ENCODE assay signal across 21 cellular contexts in the genomic region with DNA sequence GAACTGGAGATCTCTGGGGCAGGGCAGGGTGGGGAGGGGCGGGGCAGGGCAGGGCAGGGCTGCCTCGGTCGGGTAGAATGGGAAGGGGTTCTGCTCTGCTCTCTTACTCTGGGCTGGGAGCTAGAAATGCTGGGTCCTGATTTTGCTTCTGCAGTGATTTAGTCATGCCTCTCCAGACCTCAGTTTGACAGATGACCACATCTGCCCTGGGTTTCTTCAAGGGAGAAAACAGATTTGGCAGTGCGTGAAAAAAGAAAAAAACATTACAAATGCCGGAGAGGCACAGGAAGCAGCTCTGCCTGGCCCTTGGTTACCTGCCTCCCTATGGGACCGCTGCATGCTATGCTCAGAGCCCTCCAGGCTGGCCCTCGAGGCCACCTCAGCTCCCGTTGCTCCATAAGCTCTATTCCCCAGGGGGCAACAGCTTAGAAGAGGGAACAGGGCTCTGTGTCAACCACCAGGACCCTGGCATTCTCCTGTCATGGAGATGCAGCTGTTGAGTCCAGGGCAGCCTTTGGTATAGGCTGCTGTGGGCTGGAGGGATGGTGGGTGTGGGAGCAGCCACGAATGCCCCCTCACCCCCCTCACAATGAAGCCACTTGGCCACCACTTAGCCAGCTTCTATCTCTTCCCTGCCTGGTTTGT. TPM values are rescaled to one million over a fixed set of nuclear protein-coding genes. Genes with fewer than 3 reads are reported as not detected.
DNase-seq lines count a peak whose midpoint lies in the region; TF ChIP-seq lines count a peak whose summit lies in the region.
"Had no signal": no experiment of that assay in that cellular context is flagged by ENCODE, and none has a peak within 500 bp of the region (broad histone marks: within the 10 kb centered on the region; RNA-seq: fewer than 3 reads in every experiment).

No MANE protein-coding gene starts in this region.

- H3K27ac ChIP-seq in BLaER1: no peak overlapping the region; the same call in 1 of the 2 replicates
- no peak overlapping the region for H3K27ac ChIP-seq in HEK293 (ENCODE audit: extremely low read depth, low read depth, low read length)
- H3K27ac ChIP-seq in WERI-Rb-1: no peak overlapping the region
- H3K27ac ChIP-seq: GM23248, pancreas, suprapubic skin had no signal

- POLR2A ChIA-PET in HEK293 (lab: Yijun Ruan, JAX): no interaction called here

- H3K4me1 ChIP-seq in BLaER1 (peaks cover 47% of the 10 kb centered on the region), HEK293 (ENCODE audit: control insufficient read depth, insufficient read depth, low read length) (no peaks in the 10 kb centered on the region)
- H3K4me1 ChIP-seq: pancreas, suprapubic skin had no signal

- no peaks in the 10 kb centered on the region; the same call in 1 of the 2 replicates for H3K36me3 ChIP-seq in BLaER1
- H3K36me3 ChIP-seq in HEK293 (ENCODE audit: control insufficient read depth in 2 of 2, insufficient read depth in 1 of 2, low read length in 2 of 2): peaks cover 0 to 20% of the 10 kb centered on the region in 2 experiments; a peak in 1 of 3 replicates
- H3K36me3 ChIP-seq in WERI-Rb-1: no peaks in the 10 kb centered on the region; the same call in 1 of the 2 replicates
- H3K36me3 ChIP-seq: pancreas had no signal

- 0 out of 2 replicates have a peak overlapping the region, but pooled peaks have one; percentile 38 for H3K9ac ChIP-seq in BLaER1
- H3K9ac ChIP-seq: GM23248 had no signal

- H3K9me3 ChIP-seq in BLaER1: no peaks in the 10 kb centered on the region
- no peaks in the 10 kb centered on the region for H3K9me3 ChIP-seq in HEK293 (ENCODE audit: control insufficient read depth, insufficient read depth, low read depth, low read length)
- H3K9me3 ChIP-seq in WERI-Rb-1 (ENCODE audit: severe bottlenecking): no peaks in the 10 kb centered on the region
- H3K9me3 ChIP-seq: pancreas, suprapubic skin had no signal

- TF ChIP-seq CTCF in HEK293 (tag by site-specific recombination; IDR thresholded peaks at IDR 0.05) (no peak), WERI-Rb-1 (IDR thresholded peaks at IDR 0.05; ENCODE audit: low read depth, low read length) (no peak)

- peaks cover 14% of the 10 kb centered on the region; the same call in 1 of the 2 replicates for H4K20me1 ChIP-seq in BLaER1

- peak overlapping the region; percentile 86 for H3K4me2 ChIP-seq in BLaER1

- peak; percentile 68 for DNase-seq in NCI-H2171 treated with DMSO at 0.1 percent for 48 hours (lab: John Stamatoyannopoulos, UW)
- peak; percentile 80 for DNase-seq in myocyte (ENCODE audit: low read depth)
- DNase-seq in DMS79 treated with DMSO at 0.1 percent for 48 hours (lab: John Stamatoyannopoulos, UW): no peak
- no peak for DNase-seq in WERI-Rb-1
- DNase-seq in NCI-H146 treated with DMSO at 0.1 percent for 48 hours (lab: John Stamatoyannopoulos, UW; ENCODE audit: unreplicated experiment): no peak
- DNase-seq: activated CD4-positive, alpha-beta memory T cell treated with anti-CD3 and anti-CD28 coated beads for 36 hours; activated CD4-positive, alpha-beta T cell treated with anti-CD3 and anti-CD28 coated beads for 1 hour; activated naive CD4-positive, alpha-beta T cell; glutamatergic neuron; GM23248; IMR-90; mesenchymal stem cell; NCI-H2107; retina; SIG-M5; small intestine; stimulated activated naive CD4-positive, alpha-beta T cell treated with Interleukin-2 at 50 U/mL for 16 hours had no signal

- CTCF ChIA-PET in HEK293 (lab: Yijun Ruan, JAX): no interaction called here

- H3K27me3 ChIP-seq in BLaER1 (no peaks in the 10 kb centered on the region), WERI-Rb-1 (ENCODE audit: insufficient read depth, low read depth, severe bottlenecking) (no peaks in the 10 kb centered on the region)
- H3K27me3 ChIP-seq: pancreas, suprapubic skin had no signal

- H3K4me3 ChIP-seq in BLaER1 (no peak overlapping the region), HEK293 (ENCODE audit: low read depth, low read length) (no peak overlapping the region), WERI-Rb-1 (ENCODE audit: low read depth, low read length) (no peak overlapping the region)
- H3K4me3 ChIP-seq: GM23248, pancreas, suprapubic skin had no signal

TF ChIP-seq in HEK293, 187 proteins besides CTCF, POLR2A, EP300 and RAD21:
- peak; percentile 8; the same call in 1 of the 2 replicates for TF ChIP-seq KLF1 (tag by site-specific recombination; IDR thresholded peaks at IDR 0.05)
- TF ChIP-seq ZIC2 (tag by site-specific recombination; IDR thresholded peaks at IDR 0.05): peak; percentile 47
- TF ChIP-seq ZNF561 (tag by site-specific recombination; IDR thresholded peaks at IDR 0.05; ENCODE audit: borderline replicate concordance): no peak
- TF ChIP-seq ZFHX2 (tag by site-specific recombination; conservative IDR thresholded peaks at IDR 0.05): no peak

RNA-seq across cellular contexts. Expression of a gene that starts 53.2 kb away (rescaled TPM):
- total RNA-seq in myocyte: 40.5 and 45.2 TPM in 2 replicates
- polyA plus RNA-seq in myocyte (2012): 21.5 TPM

Comparison
In these comparisons a context has a peak if more than half of its experiments do, and no peak if none do; other contexts are left out.
1. DNase-seq: peak in NCI-H2171 treated with DMSO at 0.1 percent for 48 hours (single experiment) and myocyte (single experiment); none in DMS79 treated with DMSO at 0.1 percent for 48 hours (single experiment), WERI-Rb-1 (single experiment) and NCI-H146 treated with DMSO at 0.1 percent for 48 hours (single experiment).